ENCODE assay signal across 1 cellular context in genomic region chr3:32703491-32703968, GRCh38.
A peak's percentile ranks its signal among the peaks of the same experiment; 100 is the strongest.
TF ChIP-seq lines count a peak whose summit lies in the region.

No MANE protein-coding gene starts in this region.

TF ChIP-seq in IMR-90, 13 proteins besides CTCF, POLR2A, EP300 and RAD21 (continued from another document):
- TF ChIP-seq, protein P1, sequence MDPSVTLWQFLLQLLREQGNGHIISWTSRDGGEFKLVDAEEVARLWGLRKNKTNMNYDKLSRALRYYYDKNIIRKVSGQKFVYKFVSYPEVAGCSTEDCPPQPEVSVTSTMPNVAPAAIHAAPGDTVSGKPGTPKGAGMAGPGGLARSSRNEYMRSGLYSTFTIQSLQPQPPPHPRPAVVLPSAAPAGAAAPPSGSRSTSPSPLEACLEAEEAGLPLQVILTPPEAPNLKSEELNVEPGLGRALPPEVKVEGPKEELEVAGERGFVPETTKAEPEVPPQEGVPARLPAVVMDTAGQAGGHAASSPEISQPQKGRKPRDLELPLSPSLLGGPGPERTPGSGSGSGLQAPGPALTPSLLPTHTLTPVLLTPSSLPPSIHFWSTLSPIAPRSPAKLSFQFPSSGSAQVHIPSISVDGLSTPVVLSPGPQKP (IDR thresholded peaks at IDR 0.05; ENCODE audit: borderline replicate concordance, low read depth, low read length) = no peak
- TF ChIP-seq CEBPB (IDR thresholded peaks at IDR 0.05; ENCODE audit: low read depth, low read length) = peak; percentile 26; the same call in 1 of the 2 replicates
